ENCODE assay signal across 24 cellular contexts in the genomic region with DNA sequence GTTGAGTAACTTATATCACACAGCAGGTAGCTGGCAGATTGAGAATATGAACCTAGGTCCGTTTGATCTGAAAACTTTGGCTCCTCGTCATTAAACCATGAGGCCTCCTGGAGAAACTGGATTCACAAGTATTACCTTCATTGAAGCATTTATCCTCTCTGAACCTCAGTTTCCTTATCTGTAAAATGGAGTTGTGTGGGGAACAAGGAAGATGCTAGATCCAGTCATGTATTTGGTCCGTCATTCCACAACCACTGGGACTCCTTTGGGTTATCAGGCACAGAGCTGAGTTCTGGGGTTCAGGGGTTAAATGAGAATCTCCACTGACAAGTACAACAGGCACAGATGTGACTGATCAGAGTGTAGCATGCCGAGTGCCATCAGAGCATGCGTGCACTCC.
DNase-seq lines count a peak whose midpoint lies in the region; ATAC-seq, FAIRE-seq and TF ChIP-seq lines count a peak whose summit lies in the region.
"Had no signal": no experiment of that assay in that cellular context is flagged by ENCODE, and none has a peak within 500 bp of the region (broad histone marks: within the 10 kb centered on the region; RNA-seq: fewer than 3 reads in every experiment).

No MANE protein-coding gene starts in this region.

- H3K18ac ChIP-seq in IMR-90 (ENCODE audit: low read depth, low read length): no peak overlapping the region; the same call in 1 of the 2 replicates
- H3K18ac ChIP-seq in H1 (ENCODE audit: extremely low read depth, low read length): no peak overlapping the region

- POLR2A ChIA-PET in IMR-90 (lab: Charles Lee; ENCODE audit: unreplicated experiment) (no interaction called here), H1 (lab: Charles Lee; ENCODE audit: partially characterized antibody) (interaction anchor here (0.7 to 1.3 kb wide), 2 partner anchors 9 to 39 kb away, joined by 4 read pairs; no protein-coding TSS in a partner anchor)

- no peaks in the 10 kb centered on the region for H3K79me2 ChIP-seq in H1 (ENCODE audit: control insufficient read depth in 1 of 2, insufficient read depth in 2 of 2, low read length in 2 of 2)

- peak overlapping the region; percentile 19; the same call in 1 of the 2 replicates for H3K14ac ChIP-seq in IMR-90 (replicated peaks; ENCODE audit: low read depth, low read length)
- no peak overlapping the region for H3K14ac ChIP-seq in H1 (ENCODE audit: insufficient read length)

- no peaks in the 10 kb centered on the region for H3K79me1 ChIP-seq in IMR-90 (ENCODE audit: low read depth in 1 of 2, low read length in 2 of 2)
- no peaks in the 10 kb centered on the region for H3K79me1 ChIP-seq in H1 (ENCODE audit: low read depth, low read length)

- CTCF ChIA-PET in IMR-90 (lab: Yijun Ruan, JAX) (no interaction called here), H1 (lab: Charles Lee; ENCODE audit: partially characterized antibody) (interaction anchor here (0.5 to 4.2 kb wide), 7 partner anchors 9 to 187 kb away, joined by 3 to 21 read pairs (median 6); no protein-coding TSS in a partner anchor)

- H4K20me1 ChIP-seq in IMR-90 (ENCODE audit: insufficient read depth, low read length): no peaks in the 10 kb centered on the region
- H4K20me1 ChIP-seq in H1 (replicated peaks in 1 of 2; ENCODE audit: control insufficient read depth in 1 of 2, insufficient read depth in 2 of 2, low read length in 2 of 2): no peaks in the 10 kb centered on the region

- H3K9ac ChIP-seq in IMR-90 (ENCODE audit: low read depth, low read length) (no peak overlapping the region), H1 (replicated peaks in 1 of 4; ENCODE audit: extremely low read depth in 1 of 4, low read depth in 3 of 4, low read length in 3 of 4) (no peak overlapping the region)
- H3K9ac ChIP-seq: SK-N-SH had no signal

- no peak overlapping the region for H3K4ac ChIP-seq in IMR-90 (ENCODE audit: low read depth, low read length)
- H3K4ac ChIP-seq in H1 (replicated peaks; ENCODE audit: insufficient read length, low read depth, low read length): no peak overlapping the region

- TF ChIP-seq RAD21 in IMR-90 (IDR thresholded peaks at IDR 0.05; ENCODE audit: low read length) (no peak), H1 (IDR thresholded peaks at IDR 0.05 in 1 of 2, conservative IDR thresholded peaks at IDR 0.05 in 1 of 2; ENCODE audit: low read depth in 2 of 2, low read length in 2 of 2) (no peak)

- H3K56ac ChIP-seq in IMR-90 (ENCODE audit: extremely low read depth, insufficient read depth, low read length) (no peak overlapping the region), H1 (replicated peaks; ENCODE audit: insufficient read length, low read depth, low read length) (no peak overlapping the region)

- H2AK9ac ChIP-seq in IMR-90 (replicated peaks; ENCODE audit: low read depth, low read length, poor library complexity): no peak overlapping the region

- dilution Hi-C loops in IMR-90 (cut with HindIII; ENCODE audit: low sequenced_read_pairs, unreplicated experiment): no loop called here

- H2BK15ac ChIP-seq in IMR-90 (ENCODE audit: low read depth, low read length) (no peak overlapping the region), H1 (ENCODE audit: low read length) (no peak overlapping the region)

- TF ChIP-seq CTCF in IMR-90 (conservative IDR thresholded peaks at IDR 0.05; ENCODE audit: low read depth, low read length) (no peak), H1 (IDR thresholded peaks at IDR 0.05; ENCODE audit: control extremely low read depth in 1 of 3, insufficient read depth in 1 of 3, low read depth in 1 of 3, low read length in 3 of 3) (no peak), right lobe of liver (IDR thresholded peaks at IDR 0.05) (no peak)

- H2AFZ ChIP-seq in IMR-90 (replicated peaks; ENCODE audit: low read length, poor library complexity): no peak overlapping the region
- H2AFZ ChIP-seq in H1 (ENCODE audit: low read length): no peak overlapping the region

- WGBS in IMR-90 (ENCODE audit: extremely low coverage in 2 of 2, insufficient read length in 1 of 2), 2 experiments: no CpG with 5 or more reads among the region's 5 CpGs
- 91% methylated on average over 5 of the region's 5 CpGs; no CpG with 5 or more reads in 1 of the 2 experiments for WGBS in H1 (ENCODE audit: extremely low coverage in 1 of 2, insufficient coverage in 1 of 2, insufficient read length in 1 of 2, insufficient replicate concordance in 2 of 2, low coverage in 1 of 2, low lambda C conversion rate in 2 of 2, missing lambda C conversion rate in 1 of 2), 2 experiments
- 30% methylated on average over 5 of the region's 5 CpGs for WGBS in right lobe of liver (ENCODE audit: insufficient coverage, low coverage, low lambda C conversion rate, missing lambda C conversion rate)

- peaks cover 13% of the 10 kb centered on the region; the same call in 1 of the 2 replicates for H3K4me1 ChIP-seq in IMR-90 (ENCODE audit: control insufficient read depth, insufficient read depth, low read length)
- peaks cover 9 to 28% (median 22%) of the 10 kb centered on the region in 4 experiments for H3K4me1 ChIP-seq in H1 (replicated peaks in 1 of 4; ENCODE audit: control insufficient read depth in 3 of 4, insufficient read depth in 4 of 4, low read length in 3 of 4)
- peaks cover 0 to 80% (median 34%) of the 10 kb centered on the region in 4 donors for H3K4me1 ChIP-seq in right lobe of liver

- in situ Hi-C loops in IMR-90 (cut with MboI; ENCODE audit: low sequenced_read_pairs): no loop called here

- H2AK5ac ChIP-seq in IMR-90 (ENCODE audit: low read depth, low read length): no peak overlapping the region
- H2AK5ac ChIP-seq in H1 (ENCODE audit: low read depth, low read length): no peak overlapping the region

- no peak for FAIRE-seq in H1 (lab: Jason Lieb, UNC)
- FAIRE-seq: GM12892 had no signal

- H2BK12ac ChIP-seq in H1 (ENCODE audit: low read depth, low read length): no peak overlapping the region; the same call in 1 of the 2 replicates

- DNase-seq in IMR-90 (no peak), H1 (ENCODE audit: low read depth in 1 of 2, low spot score in 2 of 2) (no peak), right lobe of liver (no peak), NCI-H82 (lab: John Stamatoyannopoulos, UW) (no peak), HUDEP-2 (lab: John Stamatoyannopoulos, UW; ENCODE audit: unreplicated experiment in 76 of 76) (no peak)
- no peak for DNase-seq in activated CD4-positive, alpha-beta T cell treated with anti-CD3 and anti-CD28 coated beads for 4 hours
- DNase-seq: ACHN; Calu3; DMS79 treated with DMSO at 0.1 percent for 48 hours; GF-D8; GOT3; KBM-7; MV-4-11; NCI-H1105; NCI-H146; NCI-H1930; NCI-H2107; NCI-H524; NCI-H774; NK-92 treated with Interleukin-12 subunit alpha and Interleukin-12 subunit beta, amount 100 ng/mL, for 24 hours; PC-3; SK-N-SH had no signal

- H2BK5ac ChIP-seq in IMR-90 (ENCODE audit: low read depth, low read length, poor library complexity, severe bottlenecking): no peak overlapping the region
- H2BK5ac ChIP-seq in H1 (ENCODE audit: low read depth, low read length): no peak overlapping the region

- H3K4me2 ChIP-seq in IMR-90 (ENCODE audit: low read depth, low read length) (no peak overlapping the region), H1 (ENCODE audit: insufficient read depth in 1 of 2, low read depth in 2 of 2, low read length in 2 of 2) (no peak overlapping the region)
- H3K4me2 ChIP-seq: SK-N-SH had no signal

- H3K27me3 ChIP-seq in IMR-90 (ENCODE audit: control insufficient read depth, insufficient read depth, low read length) (no peaks in the 10 kb centered on the region; the same call in 1 of the 2 replicates), H1 (replicated peaks in 1 of 4; ENCODE audit: control insufficient read depth in 3 of 4, extremely low read depth in 1 of 4, insufficient read depth in 3 of 4, low read length in 3 of 4) (peaks cover 0 to 2% (median under 1%) of the 10 kb centered on the region in 4 experiments; a peak in 2 of 7 replicates), right lobe of liver (no peaks in the 10 kb centered on the region)

- H3K36me3 ChIP-seq in IMR-90 (ENCODE audit: control insufficient read depth, insufficient read depth, low read length): no peaks in the 10 kb centered on the region
- no peaks in the 10 kb centered on the region for H3K36me3 ChIP-seq in H1 (ENCODE audit: control insufficient read depth in 2 of 4, insufficient read depth in 4 of 4, low read length in 3 of 4)
- no peaks in the 10 kb centered on the region for H3K36me3 ChIP-seq in right lobe of liver

- ATAC-seq in IMR-90 (ENCODE audit: low read depth) (no peak), right lobe of liver (no peak), HG03280 (IDR thresholded peaks at IDR 0.05; ENCODE audit: unreplicated experiment) (no peak)
- ATAC-seq: PC-3 had no signal

- H4K5ac ChIP-seq in IMR-90 (ENCODE audit: low read depth, low read length): no peak overlapping the region; the same call in 1 of the 2 replicates
- no peak overlapping the region for H4K5ac ChIP-seq in H1 (ENCODE audit: insufficient read length, low read depth, low read length)

- H2BK20ac ChIP-seq in IMR-90 (ENCODE audit: low read depth, low read length): no peak overlapping the region
- H2BK20ac ChIP-seq in H1 (ENCODE audit: low read length): peak overlapping the region; percentile 88; the same call in 1 of the 2 replicates

- no peak overlapping the region for H3K27ac ChIP-seq in IMR-90 (ENCODE audit: insufficient read depth, low read length)
- no peak overlapping the region for H3K27ac ChIP-seq in H1 (ENCODE audit: low read depth, low read length)
- H3K27ac ChIP-seq in right lobe of liver: peak overlapping the region; percentile 75 to 94 (median 80)

- BruUV-seq in IMR-90 (replicated peaks; lab: Mats Ljungman, UMichigan): no TSS peak

- H3K4me3 ChIP-seq in IMR-90 (ENCODE audit: insufficient read depth, low read depth, low read length) (no peak overlapping the region), H1 (ENCODE audit: extremely low read depth in 1 of 4, insufficient read depth in 2 of 4, low read depth in 3 of 4, low read length in 4 of 4) (no peak overlapping the region), right lobe of liver (no peak overlapping the region)

- intact Hi-C loops in IMR-90 (cut with micrococcal nuclease): no loop called here
- intact Hi-C loops in right lobe of liver (cut with DNase I): loop anchor here in 1 of 2 donors (2.0 kb wide), 1 partner anchor 60 kb away; no protein-coding TSS in a partner anchor

- H3K23ac ChIP-seq in IMR-90 (ENCODE audit: low read depth, low read length) (no peak overlapping the region), H1 (ENCODE audit: insufficient read length) (no peak overlapping the region)

- H4K8ac ChIP-seq in IMR-90 (ENCODE audit: low read depth in 2 of 2, low read length in 2 of 2): no peak overlapping the region
- no peak overlapping the region for H4K8ac ChIP-seq in H1 (ENCODE audit: extremely low read depth, insufficient read depth, low read length)

- no peak overlapping the region for H2BK120ac ChIP-seq in IMR-90 (ENCODE audit: low read depth, low read length)
- H2BK120ac ChIP-seq in H1 (replicated peaks; ENCODE audit: low read depth, low read length): no peak overlapping the region

- H3K9me3 ChIP-seq in IMR-90 (ENCODE audit: control insufficient read depth, insufficient read depth, low read length): no peaks in the 10 kb centered on the region
- no peaks in the 10 kb centered on the region for H3K9me3 ChIP-seq in H1 (ENCODE audit: insufficient read depth in 2 of 2, low read depth in 1 of 2, low read length in 1 of 2)
- no peaks in the 10 kb centered on the region for H3K9me3 ChIP-seq in right lobe of liver
- H3K9me3 ChIP-seq: SK-N-SH had no signal

- no peaks in the 10 kb centered on the region for H3K23me2 ChIP-seq in H1 (ENCODE audit: low read depth, low read length)

- TF ChIP-seq EP300 in H1 (IDR thresholded peaks at IDR 0.05; ENCODE audit: borderline replicate concordance in 1 of 2, low read depth in 2 of 2, low read length in 2 of 2): no peak

- TF ChIP-seq POLR2A in IMR-90 (IDR thresholded peaks at IDR 0.05; ENCODE audit: low read depth, low read length): no peak
- no peak for TF ChIP-seq POLR2A in H1 (IDR thresholded peaks at IDR 0.05; ENCODE audit: control extremely low read depth in 1 of 2, low read depth in 2 of 2, low read length in 2 of 2)
- TF ChIP-seq POLR2A in right lobe of liver (IDR thresholded peaks at IDR 0.05): no peak

- H3K9me1 ChIP-seq in IMR-90 (ENCODE audit: insufficient read depth, low read length): peaks cover 3% of the 10 kb centered on the region

- H4K91ac ChIP-seq in IMR-90 (ENCODE audit: insufficient read depth, low read depth, low read length) (no peak overlapping the region), H1 (replicated peaks; ENCODE audit: insufficient read length, low read length) (no peak overlapping the region)

Comparison
In these comparisons a context has a peak if more than half of its experiments do, and no peak if none do; other contexts are left out.
1. H3K27ac ChIP-seq: peak in right lobe of liver (3 of 3); none in IMR-90 (single experiment) and H1 (single experiment).